27 cellular contexts compared by ENCODE assay signal in genomic region chr3:182787302-182788036, GRCh38. TPM values are rescaled to one million over a fixed set of nuclear protein-coding genes. Genes with fewer than 3 reads are reported as not detected.
DNase-seq lines count a peak whose midpoint lies in the region; ATAC-seq and TF ChIP-seq lines count a peak whose summit lies in the region.
"Had no signal": no experiment of that assay in that cellular context is flagged by ENCODE, and none has a peak within 500 bp of the region (broad histone marks: within the 10 kb centered on the region; RNA-seq: fewer than 3 reads in every experiment).

No MANE protein-coding gene starts in this region.

- H3K9me3 Mint-ChIP-seq in activated T-cell treated with anti-CD3 and anti-CD28 coated beads, Interleukin-2, amount 50 U/mL, for 72 hours: no peaks in the 10 kb centered on the region
- H3K9me3 Mint-ChIP-seq: central memory CD8-positive, alpha-beta T cell; nephron progenitor cell; T-helper 1 cell treated with Interleukin-12 subunit alpha and Interleukin-12 subunit beta and Interleukin-4 antibody, amounts not matched to agents 30 μg/mL and 1 μg/mL, for 36 hours had no signal

- no peak overlapping the region for H3K27ac Mint-ChIP-seq in activated T-cell treated with anti-CD3 and anti-CD28 coated beads, Interleukin-2, amount 50 U/mL, for 72 hours
- H3K27ac Mint-ChIP-seq: nephron progenitor cell; T-helper 1 cell treated with Interleukin-12 subunit alpha and Interleukin-12 subunit beta and Interleukin-4 antibody, amounts not matched to agents 30 μg/mL and 1 μg/mL, for 36 hours had no signal

- ATAC-seq in HG02938 (IDR thresholded peaks at IDR 0.05; ENCODE audit: unreplicated experiment): no peak
- ATAC-seq in activated T-cell treated with anti-CD3 and anti-CD28 coated beads, Interleukin-2, amount 50 U/mL, for 72 hours (replicated peaks in 1 of 2): no peak
- ATAC-seq: HCT116, heart left ventricle, left lobe of liver had no signal

- peaks cover 31% of the 10 kb centered on the region for H3K27me3 Mint-ChIP-seq in activated T-cell treated with anti-CD3 and anti-CD28 coated beads, Interleukin-2, amount 50 U/mL, for 72 hours (ENCODE audit: low read depth)

- H3K4me3 Mint-ChIP-seq in activated T-cell treated with anti-CD3 and anti-CD28 coated beads, Interleukin-2, amount 50 U/mL, for 72 hours: no peak overlapping the region
- H3K4me3 Mint-ChIP-seq: central memory CD8-positive, alpha-beta T cell; nephron progenitor cell; T-helper 1 cell treated with Interleukin-12 subunit alpha and Interleukin-12 subunit beta and Interleukin-4 antibody, amounts not matched to agents 30 μg/mL and 1 μg/mL, for 36 hours had no signal

- H3K4me1 Mint-ChIP-seq in activated T-cell treated with anti-CD3 and anti-CD28 coated beads, Interleukin-2, amount 50 U/mL, for 72 hours (ENCODE audit: low read depth): no peaks in the 10 kb centered on the region
- H3K4me1 Mint-ChIP-seq: central memory CD8-positive, alpha-beta T cell; nephron progenitor cell had no signal

- DNase-seq in CMK (ENCODE audit: low read depth) (peak; percentile 63), OCI-M1 (lab: John Stamatoyannopoulos, UW) (peak; percentile 81), cardiac fibroblast (ENCODE audit: low read depth in 2 of 2) (peak; percentile 42 to 55), iris pigment epithelial cell (ENCODE audit: low read depth) (peak; percentile 30), T-helper 9 cell (no peak)
- no peak for DNase-seq in activated naive CD4-positive, alpha-beta T cell treated with Interleukin-2 at 50 U/mL for 16 hours
- DNase-seq in activated T-cell treated with anti-CD3 and anti-CD28 coated beads, Interleukin-2, amount 50 U/mL, for 72 hours: no peak
- DNase-seq: activated gamma-delta T cell; amygdala; DMS79 treated with DMSO at 0.1 percent for 48 hours; effector CD8-positive, alpha-beta T cell; heart left ventricle; NCI-H2171; NCI-H526; nephron progenitor cell; PC-9; SIG-M5; stimulated activated CD4-positive, alpha-beta T cell treated with anti-CD3 and anti-CD28 coated beads, Interleukin-2, amount 100 ng/mL, for 24 hours; stimulated activated naive CD4-positive, alpha-beta T cell treated with Interleukin-2 at 50 U/mL for 16 hours had no signal

- H3K4me3 ChIP-seq in cardiac fibroblast (replicated peaks in 1 of 2; ENCODE audit: low read depth in 2 of 2, low read length in 2 of 2): no peak overlapping the region
- H3K4me3 ChIP-seq: heart left ventricle, MG63, PC-9, skin epidermis, tibial nerve had no signal

- H3K36me3 Mint-ChIP-seq in activated T-cell treated with anti-CD3 and anti-CD28 coated beads, Interleukin-2, amount 50 U/mL, for 72 hours (ENCODE audit: insufficient read depth in 2 of 2): no peaks in the 10 kb centered on the region

- no peak for TF ChIP-seq CTCF in cardiac fibroblast (IDR thresholded peaks at IDR 0.05; ENCODE audit: low read depth, low read length)

RNA-seq across cellular contexts. Expression of gene ATP11B, which starts 5.8 kb away (rescaled TPM):
- total RNA-seq in activated T-cell treated with anti-CD3 and anti-CD28 coated beads, Interleukin-2, amount 50 U/mL, for 72 hours: 100 to 1,000 TPM in 1 of 2 donors, 10 to 100 TPM in 1; 91.1 to 105 TPM

Comparison
In these comparisons a context has a peak if more than half of its experiments do, and no peak if none do; other contexts are left out.
1. DNase-seq: peak in CMK (single experiment), OCI-M1 (single experiment), cardiac fibroblast (2 of 2) and iris pigment epithelial cell (single experiment); none in activated naive CD4-positive, alpha-beta T cell treated with Interleukin-2 at 50 U/mL for 16 hours (single experiment), activated T-cell treated with anti-CD3 and anti-CD28 coated beads, Interleukin-2, amount 50 U/mL, for 72 hours (0 of 2) and T-helper 9 cell (single experiment).